Comparison of ENCODE assay signal across 8 cellular contexts in genomic region chr3:120559228-120560061, GRCh38. TPM values are rescaled to one million over a fixed set of nuclear protein-coding genes. Genes with fewer than 3 reads are reported as not detected.
DNase-seq lines count a peak whose midpoint lies in the region; ATAC-seq, FAIRE-seq and TF ChIP-seq lines count a peak whose summit lies in the region.

No MANE protein-coding gene starts in this region.

- TF ChIP-seq POLR2A in GM12892 (IDR thresholded peaks at IDR 0.05; ENCODE audit: low read depth, low read length): no peak

- no peak for TF ChIP-seq CTCF in osteocyte (IDR thresholded peaks at IDR 0.05)

- peaks cover 17% of the 10 kb centered on the region for H3K4me1 Mint-ChIP-seq in activated T-cell treated with anti-CD3 and anti-CD28 coated beads, Interleukin-2, amount 50 U/mL, for 72 hours (ENCODE audit: low read depth)
- peaks cover 22% of the 10 kb centered on the region for H3K4me1 Mint-ChIP-seq in osteocyte (ENCODE audit: unreplicated experiment)

- no peaks in the 10 kb centered on the region for H3K9me3 Mint-ChIP-seq in activated T-cell treated with anti-CD3 and anti-CD28 coated beads, Interleukin-2, amount 50 U/mL, for 72 hours
- no peaks in the 10 kb centered on the region for H3K9me3 Mint-ChIP-seq in osteocyte (ENCODE audit: unreplicated experiment)

- H3K4me3 Mint-ChIP-seq in activated T-cell treated with anti-CD3 and anti-CD28 coated beads, Interleukin-2, amount 50 U/mL, for 72 hours: peak overlapping the region; percentile 68 to 76
- H3K4me3 Mint-ChIP-seq in osteocyte (ENCODE audit: unreplicated experiment): peak overlapping the region; percentile 81

- no peak overlapping the region for H3K27ac Mint-ChIP-seq in activated T-cell treated with anti-CD3 and anti-CD28 coated beads, Interleukin-2, amount 50 U/mL, for 72 hours
- H3K27ac Mint-ChIP-seq in osteocyte (ENCODE audit: unreplicated experiment): peak overlapping the region; percentile 93

- FAIRE-seq in GM12892 (lab: Jason Lieb, UNC): no peak

- no peaks in the 10 kb centered on the region for H3K36me3 Mint-ChIP-seq in activated T-cell treated with anti-CD3 and anti-CD28 coated beads, Interleukin-2, amount 50 U/mL, for 72 hours (ENCODE audit: insufficient read depth in 2 of 2)
- no peaks in the 10 kb centered on the region for H3K36me3 Mint-ChIP-seq in osteocyte (ENCODE audit: unreplicated experiment)

- peaks cover 5% of the 10 kb centered on the region for H3K27me3 Mint-ChIP-seq in activated T-cell treated with anti-CD3 and anti-CD28 coated beads, Interleukin-2, amount 50 U/mL, for 72 hours (ENCODE audit: low read depth)
- no peaks in the 10 kb centered on the region for H3K27me3 Mint-ChIP-seq in osteocyte (ENCODE audit: unreplicated experiment)

- ATAC-seq in HG02798 (IDR thresholded peaks at IDR 0.05; ENCODE audit: poor library complexity, unreplicated experiment): peak; percentile 29
- peak; percentile 40 to 53 for ATAC-seq in activated T-cell treated with anti-CD3 and anti-CD28 coated beads, Interleukin-2, amount 50 U/mL, for 72 hours (replicated peaks in 1 of 2)

- DNase-seq in activated naive CD4-positive, alpha-beta T cell treated with Interleukin-2 at 50 U/mL for 16 hours: peak; percentile 2
- DNase-seq in activated naive CD4-positive, alpha-beta T cell treated with anti-CD3 and anti-CD28 coated beads, Interleukin-2, amount 50 U/mL, for 16 hours: no peak
- DNase-seq in NCI-H146 (lab: John Stamatoyannopoulos, UW) (peak; percentile 66), glomerular endothelial cell (ENCODE audit: extremely low read depth, low read depth, low spot score) (peak; percentile 9), osteocyte (ENCODE audit: extremely low spot score, unreplicated experiment) (no peak), GM12892 (ENCODE audit: insufficient read length) (no peak)
- DNase-seq in activated T-cell treated with anti-CD3 and anti-CD28 coated beads, Interleukin-2, amount 50 U/mL, for 72 hours: peak in 1 of 2 donors; percentile 5

RNA-seq across cellular contexts. Expression of gene NDUFB4, which starts 36.7 kb away (rescaled TPM):
- total RNA-seq in activated T-cell treated with anti-CD3 and anti-CD28 coated beads, Interleukin-2, amount 50 U/mL, for 72 hours: 100 to 1,000 TPM in 1 of 2 donors, 10 to 100 TPM in 1; 97.1 to 106 TPM
- total RNA-seq in glomerular endothelial cell (150 and 170 TPM in 2 replicates), osteocyte (109 and 116 TPM in 2 replicates)
- polyA plus RNA-seq in GM12892 (2012; ENCODE audit: missing spikeins): 288 TPM

Comparison
In these comparisons a context has a peak if more than half of its experiments do, and no peak if none do; other contexts are left out.
1. DNase-seq: peak in activated naive CD4-positive, alpha-beta T cell treated with Interleukin-2 at 50 U/mL for 16 hours (single experiment), NCI-H146 (single experiment) and glomerular endothelial cell (single experiment); none in activated naive CD4-positive, alpha-beta T cell treated with anti-CD3 and anti-CD28 coated beads, Interleukin-2, amount 50 U/mL, for 16 hours (single experiment), osteocyte (single experiment) and GM12892 (single experiment).